Comparison of ENCODE assay signal across 9 cellular contexts in genomic region chr16:69112285-69113129, GRCh38. TPM values are rescaled to one million over a fixed set of nuclear protein-coding genes. Genes with fewer than 3 reads are reported as not detected.
A peak's percentile ranks its signal among the peaks of the same experiment; 100 is the strongest.
DNase-seq lines count a peak whose midpoint lies in the region; ATAC-seq and TF ChIP-seq lines count a peak whose summit lies in the region.
"Had no signal": no experiment of that assay in that cellular context is flagged by ENCODE, and none has a peak within 500 bp of the region (broad histone marks: within the 10 kb centered on the region; RNA-seq: fewer than 3 reads in every experiment).

No MANE protein-coding gene starts in this region.

- H3K36me3 Mint-ChIP-seq in T-helper 17 cell (ENCODE audit: low read depth) = peaks cover 10% of the 10 kb centered on the region

- H3K27ac ChIP-seq in body of pancreas = no peak overlapping the region
- H3K27ac ChIP-seq: ovary had no signal

- TF ChIP-seq POLR2A in body of pancreas (IDR thresholded peaks at IDR 0.05) = no peak

- ATAC-seq in T-helper 17 cell (peak; percentile 70), body of pancreas (peak; percentile 86), left colon (peak; percentile 69)

- H3K4me3 ChIP-seq in body of pancreas = no peak overlapping the region
- H3K4me3 ChIP-seq: ovary had no signal

- H3K27me3 ChIP-seq in body of pancreas = no peaks in the 10 kb centered on the region
- H3K27me3 ChIP-seq: ovary had no signal

- no peaks in the 10 kb centered on the region for H3K9me3 ChIP-seq in T-helper 17 cell (ENCODE audit: control insufficient read depth, low read length, poor library complexity, severe bottlenecking)
- no peaks in the 10 kb centered on the region for H3K9me3 ChIP-seq in body of pancreas
- H3K9me3 ChIP-seq: ovary had no signal

- no peak overlapping the region for H3K27ac Mint-ChIP-seq in T-helper 17 cell

- WGBS in body of pancreas, 2 donors = 21 to 38% methylated on average over 2 to 6 of the region's 6 CpGs

- intact Hi-C loops in body of pancreas (cut with DNase I) = no loop called here
- intact Hi-C loops in left colon (cut with DNase I, micrococcal nuclease) = no loop called here

- peak; percentile 64 to 76 (median 70) for TF ChIP-seq CTCF in body of pancreas (IDR thresholded peaks at IDR 0.05)

- peaks cover 20% of the 10 kb centered on the region for H3K27me3 Mint-ChIP-seq in T-helper 17 cell

- peaks cover 15% of the 10 kb centered on the region for H3K4me1 Mint-ChIP-seq in T-helper 17 cell

- H3K4me1 ChIP-seq in body of pancreas = peaks cover 22% of the 10 kb centered on the region

- no peaks in the 10 kb centered on the region for H3K36me3 ChIP-seq in body of pancreas (replicated peaks in 1 of 2; ENCODE audit: insufficient read depth in 1 of 2, low read depth in 2 of 2)
- H3K36me3 ChIP-seq: ovary had no signal

- DNase-seq in ELF-1 (ENCODE audit: low read depth, low spot score) = peak; percentile 81
- DNase-seq in HK-2 (ENCODE audit: unreplicated experiment) = peak; percentile 53
- DNase-seq in T-helper 17 cell = peak in 1 of 3 donors; percentile 35
- peak; percentile 74 to 83 (median 78) for DNase-seq in body of pancreas
- peak in 1 of 2 donors; percentile 72 for DNase-seq in left colon
- peak; percentile 26 for DNase-seq in stimulated activated CD8-positive, alpha-beta memory T cell treated with anti-CD3 and anti-CD28 coated beads, Interleukin-15, amount 100 ng/mL, for 24 hours (ENCODE audit: low read depth)
- DNase-seq in NCI-H187 (lab: John Stamatoyannopoulos, UW) = no peak
- DNase-seq in NCI-H128 (lab: John Stamatoyannopoulos, UW; ENCODE audit: unreplicated experiment) = no peak

- H3K4me3 Mint-ChIP-seq in T-helper 17 cell = no peak overlapping the region

RNA-seq across cellular contexts. Expression of gene HAS3, which starts 7.1 kb away (rescaled TPM):
- total RNA-seq in T-helper 17 cell (1 to 10 TPM; 3.0 to 3.5 TPM), body of pancreas (under 1 TPM; 0.26 to 0.99 TPM), left colon (10 to 100 TPM in 1 of 2 donors, 1 to 10 TPM in 1; 2.8 to 21.1 TPM)

RNA-seq across cellular contexts. Expression of gene CHTF8, which starts 19.9 kb away (rescaled TPM):
- total RNA-seq in T-helper 17 cell = 10 to 100 TPM; 66.1 to 68.5 TPM
- total RNA-seq in body of pancreas = 10 to 100 TPM; 35.3 to 39.4 TPM
- 10 to 100 TPM; 84.4 to 90.3 TPM for total RNA-seq in left colon

RNA-seq across cellular contexts. Expression of gene UTP4, which starts 19.9 kb away (rescaled TPM):
- total RNA-seq in T-helper 17 cell (10 to 100 TPM; 29.4 to 47.2 TPM), body of pancreas (10 to 100 TPM in 1 of 2 donors, 1 to 10 TPM in 1; 9.2 to 12.2 TPM), left colon (10 to 100 TPM; 20.8 to 22.9 TPM)

Comparison
In these comparisons a context has a peak if more than half of its experiments do, and no peak if none do; other contexts are left out.
1. DNase-seq: peak in ELF-1 (single experiment), HK-2 (single experiment), body of pancreas (4 of 4) and stimulated activated CD8-positive, alpha-beta memory T cell treated with anti-CD3 and anti-CD28 coated beads, Interleukin-15, amount 100 ng/mL, for 24 hours (single experiment); none in NCI-H187 (0 of 2) and NCI-H128 (single experiment).
2. Peak in every context shown above with its lines, with median percentiles within 50 percentile points of each other: ATAC-seq.